ENCODE assay signal across 8 cellular contexts in the genomic region with DNA sequence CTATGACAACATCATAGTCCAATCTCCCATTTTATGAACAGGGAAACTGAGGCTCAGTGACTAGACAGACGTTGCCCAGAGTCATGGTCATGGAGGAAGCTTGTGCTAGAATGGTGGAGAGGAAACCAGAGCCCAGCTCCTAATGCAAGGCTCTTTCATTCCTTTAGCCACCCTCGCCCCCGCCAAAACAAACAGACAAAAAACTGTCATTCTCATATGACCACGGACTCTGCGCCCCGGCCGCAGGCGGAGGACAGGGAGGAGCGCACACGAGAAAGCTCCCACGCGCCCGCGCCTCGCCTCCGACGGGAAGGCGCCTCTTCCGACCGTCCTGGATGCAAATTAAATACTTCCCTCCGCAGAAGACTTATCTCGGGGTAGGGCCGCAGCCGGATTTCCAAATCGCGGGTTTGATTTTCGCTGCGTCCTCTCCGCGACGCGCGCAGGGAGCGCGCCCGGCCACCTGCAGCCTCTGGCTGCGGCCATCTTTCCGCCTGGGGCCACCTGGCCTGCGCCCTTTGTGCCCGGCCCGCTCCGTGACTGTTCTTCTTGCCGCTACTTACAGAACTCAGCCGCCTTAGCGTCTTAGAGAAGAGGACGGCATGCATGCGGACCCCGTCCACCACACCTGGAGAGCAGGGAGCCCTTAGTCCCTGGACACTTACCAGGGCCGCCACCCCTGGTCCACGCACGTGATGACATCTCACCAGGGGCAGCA. TPM values are rescaled to one million over a fixed set of nuclear protein-coding genes. Genes with fewer than 3 reads are reported as not detected.
DNase-seq lines count a peak whose midpoint lies in the region; ATAC-seq and TF ChIP-seq lines count a peak whose summit lies in the region.

No MANE protein-coding gene starts in this region.

- 1 to 22% (median 6%) methylated on average over 23 to 51 of the region's 51 CpGs for WGBS in spleen, 5 donors

- H3K4me2 ChIP-seq in BLaER1: peak overlapping the region; percentile 95

- H3K9ac ChIP-seq in BLaER1: peak overlapping the region; percentile 68

- H3K27me3 ChIP-seq in BLaER1 (peaks cover 8% of the 10 kb centered on the region), spleen (replicated peaks in 1 of 7) (no peaks in the 10 kb centered on the region)

- H3K9me3 ChIP-seq in BLaER1 (no peaks in the 10 kb centered on the region), iPS-18c (ENCODE audit: control insufficient read depth, insufficient read depth, low read length) (peaks cover 2% of the 10 kb centered on the region), spleen (no peaks in the 10 kb centered on the region)

- H3K27ac ChIP-seq in BLaER1: peak overlapping the region; percentile 24; the same call in 1 of the 2 replicates
- H3K27ac ChIP-seq in spleen: peak overlapping the region; percentile 78 to 95 (median 91)

- intact Hi-C loops in spleen (cut with DNase I; ENCODE audit: low total_unique reads): loop anchor here (5.0 kb wide), 1 partner anchor 100 kb away; no protein-coding TSS in a partner anchor

- TF ChIP-seq CTCF in astrocyte of the spinal cord (IDR thresholded peaks at IDR 0.05; ENCODE audit: low read depth, low read length): no peak
- TF ChIP-seq CTCF in spleen (IDR thresholded peaks at IDR 0.05 in 8 of 11, conservative IDR thresholded peaks at IDR 0.05 in 3 of 11): peak in 1 of 11 experiments; percentile 4

- peak overlapping the region; percentile 88 for H3K4me3 ChIP-seq in BLaER1
- peak overlapping the region; percentile 82 for H3K4me3 ChIP-seq in astrocyte of the spinal cord (ENCODE audit: low read depth, low read length)
- peak overlapping the region; percentile 71 for H3K4me3 ChIP-seq in iPS-18c (ENCODE audit: insufficient read depth, low read depth, low read length)
- H3K4me3 ChIP-seq in spleen: peak overlapping the region; percentile 39 to 86 (median 62)

- in situ Hi-C loops in astrocyte of the spinal cord (cut with HindIII; ENCODE audit: low sequenced_read_pairs): no loop called here

- peak; percentile 21 for ATAC-seq in HG03439 (IDR thresholded peaks at IDR 0.05; ENCODE audit: unreplicated experiment)

- H3K4me1 ChIP-seq in BLaER1 (peaks cover 45% of the 10 kb centered on the region), spleen (peaks cover 6 to 90% (median 63%) of the 10 kb centered on the region in 6 donors)

- H3K36me3 ChIP-seq in BLaER1 (peaks cover 19% of the 10 kb centered on the region), spleen (peaks cover 0 to 11% (median 0%) of the 10 kb centered on the region in 6 donors)

- TF ChIP-seq POLR2A in spleen (IDR thresholded peaks at IDR 0.05): peak in 1 of 3 donors; percentile 6

- DNase-seq in GM19238 (ENCODE audit: insufficient read length, low spot score) (peak; percentile 57), SKM-1 treated with dmso at 0.1 percent for 144 hours (lab: John Stamatoyannopoulos, UW; ENCODE audit: unreplicated experiment) (peak; percentile 58), astrocyte of the spinal cord (ENCODE audit: low read depth, low spot score) (no peak), spleen (peak; percentile 90), globus pallidus (ENCODE audit: low spot score) (no peak)

- H4K20me1 ChIP-seq in BLaER1: peaks cover 38% of the 10 kb centered on the region

RNA-seq across cellular contexts. Expression of gene ATP13A3, which starts 0.6 kb away (rescaled TPM):
- total RNA-seq in spleen: 100 to 1,000 TPM in 2 of 7 donors, 10 to 100 TPM in 5; 69.4 to 142 (median 87.5) TPM
- 10 to 100 TPM; 10.3 to 14.5 (median 11.0) TPM for polyA plus RNA-seq in spleen

Comparison
In these comparisons a context has a peak if more than half of its experiments do, and no peak if none do; other contexts are left out.
1. DNase-seq: peak in GM19238 (single experiment), SKM-1 treated with dmso at 0.1 percent for 144 hours (single experiment) and spleen (single experiment); none in astrocyte of the spinal cord (single experiment) and globus pallidus (single experiment).
2. Peak in every context shown above with its lines, with median percentiles within 50 percentile points of each other: H3K4me3 ChIP-seq.